Comparison of ENCODE assay signal across 8 cellular contexts in the genomic region with DNA sequence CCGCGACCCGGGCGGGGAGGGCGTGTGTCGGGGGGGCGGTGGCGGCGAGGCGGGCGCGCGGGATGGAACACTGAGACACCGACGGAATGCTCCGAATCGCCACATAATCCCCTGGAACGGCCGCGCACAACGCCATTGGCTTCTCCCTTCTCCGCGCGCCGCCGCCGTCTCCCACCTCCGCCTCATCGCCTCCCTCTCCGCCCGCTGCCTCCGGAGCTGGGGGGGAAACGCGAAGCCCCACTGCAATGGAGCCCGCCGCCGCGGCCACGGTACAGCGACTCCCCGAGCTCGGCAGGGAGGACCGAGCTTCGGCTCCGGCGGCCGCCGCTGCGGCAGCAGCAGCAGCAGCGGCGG. TPM values are rescaled to one million over a fixed set of nuclear protein-coding genes. Genes with fewer than 3 reads are reported as not detected.
DNase-seq lines count a peak whose midpoint lies in the region; ATAC-seq and FAIRE-seq lines count a peak whose summit lies in the region.

A gene (plus strand): TSS at position 103 of the 354 bp plus-strand sequence. CDS start 143 bp downstream, at position 246.

- H3K27me3 ChIP-seq in right cardiac atrium (ENCODE audit: control insufficient read depth, insufficient read depth) (no peaks in the 10 kb centered on the region), small intestine (ENCODE audit: control insufficient read depth in 2 of 2, insufficient read depth in 2 of 2, low read length in 2 of 2) (no peaks in the 10 kb centered on the region)

- H3K9me3 ChIP-seq in right cardiac atrium (ENCODE audit: control insufficient read depth, low read length) = no peaks in the 10 kb centered on the region
- no peaks in the 10 kb centered on the region for H3K9me3 ChIP-seq in small intestine (ENCODE audit: control insufficient read depth, low read depth)

- WGBS in right cardiac atrium = under 1% methylated on average over 51 of the region's 51 CpGs
- WGBS in small intestine, 3 donors = 0 to 1% (median 0%) methylated on average over 18 to 51 of the region's 51 CpGs

- H3K27ac ChIP-seq in right cardiac atrium (ENCODE audit: low read length) = peak within 1 kb of the TSS; percentile 95
- H3K27ac ChIP-seq in small intestine (ENCODE audit: low read depth in 1 of 2, low read length in 1 of 2) = peak within 1 kb of the TSS; percentile 85 to 99

- intact Hi-C loops in right cardiac atrium (cut with DNase I) = loop anchor here in 3 of 4 donors (2.0 to 10.0 kb wide), 5 partner anchors 87 to 269 kb away; no protein-coding TSS in a partner anchor

- H3K4me1 ChIP-seq in right cardiac atrium (ENCODE audit: control insufficient read depth, insufficient read depth, low read length) (no peaks in the 10 kb centered on the region), small intestine (ENCODE audit: control insufficient read depth in 2 of 2, insufficient read depth in 1 of 2, low read depth in 1 of 2, low read length in 1 of 2) (no peaks in the 10 kb centered on the region)

- peak; percentile 29 for ATAC-seq in HG02943 (IDR thresholded peaks at IDR 0.05; ENCODE audit: low read depth, unreplicated experiment)
- peak; percentile 27 to 29 for ATAC-seq in activated CD4-positive, CD25-positive, alpha-beta regulatory T cell treated with anti-CD3 and anti-CD28 coated beads, Interleukin-2, amount 50 U/mL, for 24 hours
- no peak for ATAC-seq in right cardiac atrium

- peak within 1 kb of the TSS; percentile 90 for H3K4me3 ChIP-seq in right cardiac atrium (ENCODE audit: low read length)
- peak within 1 kb of the TSS; percentile 83 to 89 for H3K4me3 ChIP-seq in small intestine (ENCODE audit: low read depth in 1 of 2, low read length in 2 of 2)

- no peak for FAIRE-seq in small intestine (lab: Jason Lieb, UNC)

- no peaks in the 10 kb centered on the region for H3K36me3 ChIP-seq in small intestine (ENCODE audit: control insufficient read depth in 2 of 2, insufficient read depth in 2 of 2, low read length in 2 of 2)

- DNase-seq in activated CD4-positive, CD25-positive, alpha-beta regulatory T cell treated with anti-CD3 and anti-CD28 coated beads, Interleukin-2, amount 50 U/mL, for 16 hours (ENCODE audit: low read depth, low spot score) = peak; percentile 19
- no peak for DNase-seq in activated CD4-positive, CD25-positive, alpha-beta regulatory T cell treated with anti-CD3 and anti-CD28 coated beads, Interleukin-2, amount 50 U/mL, for 72 hours
- DNase-seq in right cardiac atrium = no peak
- no peak for DNase-seq in small intestine
- DNase-seq in AG08395 (ENCODE audit: low spot score) = no peak
- DNase-seq in GM03348 (ENCODE audit: low spot score) = no peak

RNA-seq across cellular contexts. Expression of the gene that starts here (rescaled TPM):
- 1 to 10 TPM; 4.1 to 6.4 (median 5.3) TPM for total RNA-seq in right cardiac atrium
- 1.7 TPM for polyA plus RNA-seq in right cardiac atrium
- polyA plus RNA-seq in small intestine = 1 to 10 TPM; 3.2 to 5.4 (median 5.3) TPM

Comparison
In these comparisons a context has a peak if more than half of its experiments do, and no peak if none do; other contexts are left out.
1. ATAC-seq: peak in HG02943 (single experiment) and activated CD4-positive, CD25-positive, alpha-beta regulatory T cell treated with anti-CD3 and anti-CD28 coated beads, Interleukin-2, amount 50 U/mL, for 24 hours (2 of 2); none in right cardiac atrium (0 of 2).